1 cellular context compared by ENCODE assay signal in genomic region chr2:195560209-195560907, GRCh38.
TF ChIP-seq lines count a peak whose summit lies in the region.

No MANE protein-coding gene starts in this region.

TF ChIP-seq in IMR-90, 13 proteins besides CTCF, POLR2A, EP300 and RAD21 (continued from another document):
- TF ChIP-seq RFX5 (IDR thresholded peaks at IDR 0.05; ENCODE audit: low read depth, low read length) (no peak), FOS (IDR thresholded peaks at IDR 0.05; ENCODE audit: low read depth, low read length) (no peak), CHD1 (IDR thresholded peaks at IDR 0.05; ENCODE audit: low read depth, low read length) (no peak), BHLHE40 (IDR thresholded peaks at IDR 0.05; ENCODE audit: low read depth, low read length) (no peak), CEBPB (IDR thresholded peaks at IDR 0.05; ENCODE audit: low read depth, low read length) (no peak)
